In genomic region chr22:38655532-38656255, GRCh38 we compare ENCODE assay signal across 1 cellular context.
TF ChIP-seq lines count a peak whose summit lies in the region.

No MANE protein-coding gene starts in this region.

TF ChIP-seq in HepG2, 621 proteins besides CTCF, POLR2A, EP300 and RAD21 (continued from another document):
- TF ChIP-seq TRAFD1 (CRISPR knock-in tag; IDR thresholded peaks at IDR 0.05; ENCODE audit: borderline replicate concordance) (no peak), CEBPB (IDR thresholded peaks at IDR 0.05; ENCODE audit: borderline replicate concordance, low read depth, low read length) (peak; percentile 3; the same call in 1 of the 2 replicates), NCOA2 (CRISPR knock-in tag; IDR thresholded peaks at IDR 0.05) (0 out of 2 replicates have a peak, but pooled peaks have one; percentile 5), ZNF547 (CRISPR knock-in tag; IDR thresholded peaks at IDR 0.05) (0 out of 2 replicates have a peak, but pooled peaks have one; percentile 46), SOX5 (CRISPR knock-in tag; IDR thresholded peaks at IDR 0.05; ENCODE audit: borderline replicate concordance) (no peak), ZNF788 (CRISPR knock-in tag; IDR thresholded peaks at IDR 0.05; ENCODE audit: borderline replicate concordance) (no peak), NCOA1 (CRISPR knock-in tag; IDR thresholded peaks at IDR 0.05) (no peak), GABPA (IDR thresholded peaks at IDR 0.05; ENCODE audit: low read depth, low read length) (no peak), GABPA (CRISPR knock-in tag; IDR thresholded peaks at IDR 0.05; ENCODE audit: low read depth) (no peak), GLI4 (CRISPR knock-in tag; IDR thresholded peaks at IDR 0.05; ENCODE audit: borderline replicate concordance) (peak; percentile 75; the same call in 1 of the 2 replicates), ZNF598 (CRISPR knock-in tag; IDR thresholded peaks at IDR 0.05; ENCODE audit: borderline replicate concordance) (0 out of 2 replicates have a peak, but pooled peaks have one; percentile 16), ZNF33A (CRISPR knock-in tag; IDR thresholded peaks at IDR 0.05; ENCODE audit: borderline replicate concordance) (0 out of 2 replicates have a peak, but pooled peaks have one; percentile 15), BORCS8-MEF2B (CRISPR knock-in tag; IDR thresholded peaks at IDR 0.05) (no peak), SNAPC4 (CRISPR knock-in tag; IDR thresholded peaks at IDR 0.05) (no peak), MLX (CRISPR knock-in tag; IDR thresholded peaks at IDR 0.05) (no peak), ZNF180 (CRISPR knock-in tag; IDR thresholded peaks at IDR 0.05; ENCODE audit: borderline replicate concordance, low read depth) (no peak), RNF219 (CRISPR knock-in tag; IDR thresholded peaks at IDR 0.05) (no peak), RCOR2 (CRISPR knock-in tag; IDR thresholded peaks at IDR 0.05) (no peak), ZMAT5 (CRISPR knock-in tag; IDR thresholded peaks at IDR 0.05; ENCODE audit: borderline replicate concordance, low read depth) (no peak), BCL3 (CRISPR knock-in tag; IDR thresholded peaks at IDR 0.05) (0 out of 2 replicates have a peak, but pooled peaks have one; percentile 15), MAF1 (CRISPR knock-in tag; IDR thresholded peaks at IDR 0.05; ENCODE audit: borderline replicate concordance) (no peak), ZNF784 (CRISPR knock-in tag; IDR thresholded peaks at IDR 0.05; ENCODE audit: borderline replicate concordance) (no peak; the same call in 1 of the 2 replicates), ZNF616 (CRISPR knock-in tag; IDR thresholded peaks at IDR 0.05; ENCODE audit: low read depth) (no peak), ZHX1 (CRISPR knock-in tag; IDR thresholded peaks at IDR 0.05; ENCODE audit: low read depth) (no peak), HNRNPUL1 (IDR thresholded peaks at IDR 0.05; ENCODE audit: low read depth, low read length) (no peak), RFX5 (IDR thresholded peaks at IDR 0.05; ENCODE audit: low read depth, low read length) (no peak), ZNF614 (CRISPR knock-in tag; IDR thresholded peaks at IDR 0.05; ENCODE audit: borderline replicate concordance) (no peak), ATRX (CRISPR knock-in tag; IDR thresholded peaks at IDR 0.05; ENCODE audit: borderline replicate concordance) (no peak), ZBTB7A (CRISPR knock-in tag; IDR thresholded peaks at IDR 0.05) (no peak), TIGD3 (CRISPR knock-in tag; IDR thresholded peaks at IDR 0.05; ENCODE audit: borderline replicate concordance) (no peak), MBNL3 (CRISPR knock-in tag; conservative IDR thresholded peaks at IDR 0.05) (no peak), NR2F1 (CRISPR knock-in tag; IDR thresholded peaks at IDR 0.05) (no peak), MAFF (IDR thresholded peaks at IDR 0.05; ENCODE audit: low read depth, low read length) (no peak), PRDM10 (CRISPR knock-in tag; IDR thresholded peaks at IDR 0.05; ENCODE audit: low read depth) (no peak), ZSCAN25 (CRISPR knock-in tag; IDR thresholded peaks at IDR 0.05) (0 out of 2 replicates have a peak, but pooled peaks have one; percentile 31), HNRNPLL (IDR thresholded peaks at IDR 0.05; ENCODE audit: low read depth, low read length, poor library complexity, severe bottlenecking) (no peak), BHLHE40 (IDR thresholded peaks at IDR 0.05; ENCODE audit: low read length) (no peak), ZNF136 (CRISPR knock-in tag; IDR thresholded peaks at IDR 0.05; ENCODE audit: low read depth) (no peak), ZNF317 (CRISPR knock-in tag; IDR thresholded peaks at IDR 0.05) (no peak)
